Comparison of ENCODE assay signal across 15 cellular contexts in genomic region chrX:2658585-2659292, GRCh38. TPM values are rescaled to one million over a fixed set of nuclear protein-coding genes. Genes with fewer than 3 reads are reported as not detected.
DNase-seq lines count a peak whose midpoint lies in the region; ATAC-seq and TF ChIP-seq lines count a peak whose summit lies in the region.
"Had no signal": no experiment of that assay in that cellular context is flagged by ENCODE, and none has a peak within 500 bp of the region (broad histone marks: within the 10 kb centered on the region; RNA-seq: fewer than 3 reads in every experiment).

No MANE protein-coding gene starts in this region.

- H3K27me3 ChIP-seq in BLaER1 (no peaks in the 10 kb centered on the region), esophagus muscularis mucosa (no peaks in the 10 kb centered on the region)

- H3K9ac ChIP-seq in BLaER1: no peak overlapping the region
- H3K9ac ChIP-seq: GM23248 had no signal

- peaks cover 23% of the 10 kb centered on the region; the same call in 1 of the 2 replicates for H3K36me3 ChIP-seq in BLaER1
- no peaks in the 10 kb centered on the region for H3K36me3 ChIP-seq in esophagus muscularis mucosa

- H3K27ac Mint-ChIP-seq in central memory CD8-positive, alpha-beta T cell (ENCODE audit: low read depth): peak overlapping the region; percentile 13
- H3K27ac Mint-ChIP-seq: T-helper 1 cell treated with Interleukin-12 subunit alpha and Interleukin-12 subunit beta and Interleukin-4 antibody, amounts not matched to agents 30 μg/mL and 1 μg/mL, for 36 hours had no signal

- no peak for TF ChIP-seq CTCF in NB4 (IDR thresholded peaks at IDR 0.05; ENCODE audit: low read depth, low read length)
- no peak for TF ChIP-seq CTCF in esophagus muscularis mucosa (IDR thresholded peaks at IDR 0.05)

- H3K36me3 Mint-ChIP-seq in central memory CD8-positive, alpha-beta T cell (ENCODE audit: insufficient read depth): peaks cover 2% of the 10 kb centered on the region

- ATAC-seq in GM18868 (IDR thresholded peaks at IDR 0.05; ENCODE audit: unreplicated experiment) (peak; percentile 55), sciatic nerve (no peak)
- ATAC-seq in central memory CD8-positive, alpha-beta T cell (replicated peaks; ENCODE audit: extremely low read depth, poor library complexity, severe bottlenecking): no peak
- ATAC-seq: Panc1 had no signal

- H3K4me1 Mint-ChIP-seq in central memory CD8-positive, alpha-beta T cell: no peaks in the 10 kb centered on the region

- DNase-seq in NB4 (ENCODE audit: low read depth): peak; percentile 41
- DNase-seq in central memory CD8-positive, alpha-beta T cell (ENCODE audit: low spot score in 2 of 2): no peak
- DNase-seq in esophagus muscularis mucosa (ENCODE audit: extremely low spot score): no peak
- no peak for DNase-seq in activated CD8-positive, alpha-beta memory T cell treated with anti-CD3 and anti-CD28 coated beads, Interleukin-2, amount 50 U/mL, for 48 hours
- DNase-seq in sciatic nerve (ENCODE audit: low spot score): no peak
- DNase-seq: GM23248, NCI-H1092, NCI-H1694 treated with DMSO at 0.1 percent for 48 hours, NCI-H446 treated with DMSO at 0.1 percent for 48 hours, NCI-H774, SHP77 had no signal

- intact Hi-C loops in esophagus muscularis mucosa (cut with DNase I) (no loop called here), sciatic nerve (cut with DNase I) (no loop called here)

- H3K4me2 ChIP-seq in BLaER1: peak overlapping the region; percentile 22; the same call in 1 of the 2 replicates

- WGBS in esophagus muscularis mucosa: 85% methylated on average over 5 of the region's 5 CpGs

- H3K4me3 Mint-ChIP-seq in central memory CD8-positive, alpha-beta T cell: no peak overlapping the region
- H3K4me3 Mint-ChIP-seq: T-helper 1 cell treated with Interleukin-12 subunit alpha and Interleukin-12 subunit beta and Interleukin-4 antibody, amounts not matched to agents 30 μg/mL and 1 μg/mL, for 36 hours had no signal

- no peak overlapping the region for H3K4me3 ChIP-seq in BLaER1
- no peak overlapping the region for H3K4me3 ChIP-seq in NB4 (ENCODE audit: low read depth, low read length)
- no peak overlapping the region for H3K4me3 ChIP-seq in esophagus muscularis mucosa
- H3K4me3 ChIP-seq: GM23248 had no signal

- TF ChIP-seq POLR2A in NB4 (IDR thresholded peaks at IDR 0.05; ENCODE audit: extremely low read depth, insufficient read length) (no peak), esophagus muscularis mucosa (IDR thresholded peaks at IDR 0.05; ENCODE audit: low read depth) (no peak)

- H3K9me3 ChIP-seq in BLaER1 (no peaks in the 10 kb centered on the region), esophagus muscularis mucosa (no peaks in the 10 kb centered on the region)

- 0 out of 2 replicates have a peak overlapping the region, but pooled peaks have one; percentile 35 for H3K27ac ChIP-seq in BLaER1
- no peak overlapping the region for H3K27ac ChIP-seq in esophagus muscularis mucosa (replicated peaks in 1 of 4)
- H3K27ac ChIP-seq: GM23248 had no signal

- H3K9me3 Mint-ChIP-seq in central memory CD8-positive, alpha-beta T cell: no peaks in the 10 kb centered on the region
- H3K9me3 Mint-ChIP-seq: T-helper 1 cell treated with Interleukin-12 subunit alpha and Interleukin-12 subunit beta and Interleukin-4 antibody, amounts not matched to agents 30 μg/mL and 1 μg/mL, for 36 hours had no signal

- no peaks in the 10 kb centered on the region for H4K20me1 ChIP-seq in BLaER1

- TF ChIP-seq EP300 in esophagus muscularis mucosa (IDR thresholded peaks at IDR 0.05): no peak

- H3K27me3 Mint-ChIP-seq in central memory CD8-positive, alpha-beta T cell: no peaks in the 10 kb centered on the region

- H3K4me1 ChIP-seq in BLaER1: peaks cover 22% of the 10 kb centered on the region
- H3K4me1 ChIP-seq in esophagus muscularis mucosa: peaks cover 0 to 3% (median 0%) of the 10 kb centered on the region in 4 donors

RNA-seq across cellular contexts. Expression of gene CD99, which starts 32.4 kb away (rescaled TPM):
- total RNA-seq in esophagus muscularis mucosa (100 to 1,000 TPM; 311 to 469 (median 376) TPM), sciatic nerve (317 TPM)
